15 cellular contexts compared by ENCODE assay signal in genomic region chr6:137808191-137808590, GRCh38. TPM values are rescaled to one million over a fixed set of nuclear protein-coding genes. Genes with fewer than 3 reads are reported as not detected.
DNase-seq lines count a peak whose midpoint lies in the region; ATAC-seq, FAIRE-seq and TF ChIP-seq lines count a peak whose summit lies in the region.
"Had no signal": no experiment of that assay in that cellular context is flagged by ENCODE, and none has a peak within 500 bp of the region (broad histone marks: within the 10 kb centered on the region; RNA-seq: fewer than 3 reads in every experiment).

No MANE protein-coding gene starts in this region.

- H3K9me3 ChIP-seq in transverse colon (no peaks in the 10 kb centered on the region), thyroid gland (no peaks in the 10 kb centered on the region)
- H3K9me3 ChIP-seq: Peyer's patch had no signal

- H3K36me3 ChIP-seq in ACC112 (ENCODE audit: insufficient read depth, low read length) (no peaks in the 10 kb centered on the region), transverse colon (no peaks in the 10 kb centered on the region), thyroid gland (no peaks in the 10 kb centered on the region)
- H3K36me3 ChIP-seq: Peyer's patch had no signal

- H3K27me3 Mint-ChIP-seq in activated T-helper 17 cell treated with anti-CD3 and anti-CD28 coated beads, Interleukin-2, amount 50 U/mL, for 72 hours, result no peaks in the 10 kb centered on the region

- H3K4me3 Mint-ChIP-seq in activated T-helper 17 cell treated with anti-CD3 and anti-CD28 coated beads, Interleukin-2, amount 50 U/mL, for 72 hours, result peak overlapping the region; percentile 26
- H3K4me3 Mint-ChIP-seq: CD14-positive monocyte, nephron had no signal

- no peak overlapping the region for H2AFZ ChIP-seq in ACC112 (ENCODE audit: low read length, unreplicated experiment)

- no peaks in the 10 kb centered on the region for H3K79me2 ChIP-seq in ACC112 (ENCODE audit: control insufficient read depth, insufficient read depth, low read length, unreplicated experiment)

- H3K27ac ChIP-seq in ACC112 (ENCODE audit: low read depth, low read length) (peak overlapping the region; percentile 83), foreskin keratinocyte (peak overlapping the region; percentile 76), transverse colon (no peak overlapping the region), thyroid gland (no peak overlapping the region)
- H3K27ac ChIP-seq: Peyer's patch had no signal

- H3K4me3 ChIP-seq in ACC112 (ENCODE audit: low read depth, low read length) (no peak overlapping the region), transverse colon (no peak overlapping the region), thyroid gland (replicated peaks in 1 of 3) (no peak overlapping the region)
- H3K4me3 ChIP-seq: Peyer's patch had no signal

- no peak for TF ChIP-seq POLR2A in H54 (IDR thresholded peaks at IDR 0.05; ENCODE audit: low read depth, low read length)
- TF ChIP-seq POLR2A in transverse colon (IDR thresholded peaks at IDR 0.05), result no peak
- TF ChIP-seq POLR2A in thyroid gland (IDR thresholded peaks at IDR 0.05), result no peak

- DNase-seq in H54 (ENCODE audit: insufficient read length, low spot score) (peak; percentile 28), foreskin keratinocyte (peak; percentile 95 to 98), OCI-M2 (lab: John Stamatoyannopoulos, UW; ENCODE audit: unreplicated experiment) (no peak), transverse colon (no peak), thyroid gland (no peak)
- no peak for DNase-seq in stimulated activated CD4-positive, alpha-beta T cell treated with anti-CD3 and anti-CD28 coated beads, Interleukin-4, amount 100 ng/mL, for 1 hour
- DNase-seq: activated CD8-positive, alpha-beta memory T cell treated with anti-CD3 and anti-CD28 coated beads, Interleukin-2, amount 50 U/mL, for 4 hours; aorta; kidney; NCI-H2107; Peyer's patch had no signal

- peaks cover 64% of the 10 kb centered on the region for H3K4me1 ChIP-seq in ACC112 (ENCODE audit: control insufficient read depth, insufficient read depth, low read length, unreplicated experiment)
- peaks cover 38% of the 10 kb centered on the region for H3K4me1 ChIP-seq in foreskin keratinocyte
- peaks cover 0 to 31% (median 12%) of the 10 kb centered on the region in 4 donors for H3K4me1 ChIP-seq in transverse colon
- H3K4me1 ChIP-seq in thyroid gland, result no peaks in the 10 kb centered on the region

- no peak for ATAC-seq in activated T-helper 17 cell treated with anti-CD3 and anti-CD28 coated beads, Interleukin-2, amount 50 U/mL, for 72 hours (replicated peaks)
- ATAC-seq in foreskin keratinocyte, result peak; percentile 57

- peak overlapping the region; percentile 91 for H3K27ac Mint-ChIP-seq in activated T-helper 17 cell treated with anti-CD3 and anti-CD28 coated beads, Interleukin-2, amount 50 U/mL, for 72 hours

- H3K4me1 Mint-ChIP-seq in activated T-helper 17 cell treated with anti-CD3 and anti-CD28 coated beads, Interleukin-2, amount 50 U/mL, for 72 hours, result peaks cover 43% of the 10 kb centered on the region

- TF ChIP-seq EP300 in transverse colon (IDR thresholded peaks at IDR 0.05; ENCODE audit: low read depth), result no peak

- H3K27me3 ChIP-seq in ACC112 (ENCODE audit: insufficient read depth, low read length) (no peaks in the 10 kb centered on the region), foreskin keratinocyte (no peaks in the 10 kb centered on the region), transverse colon (no peaks in the 10 kb centered on the region), thyroid gland (no peaks in the 10 kb centered on the region)
- H3K27me3 ChIP-seq: Peyer's patch had no signal

- H3K36me3 Mint-ChIP-seq in activated T-helper 17 cell treated with anti-CD3 and anti-CD28 coated beads, Interleukin-2, amount 50 U/mL, for 72 hours (ENCODE audit: low read depth), result no peaks in the 10 kb centered on the region

- H3K9me3 Mint-ChIP-seq in activated T-helper 17 cell treated with anti-CD3 and anti-CD28 coated beads, Interleukin-2, amount 50 U/mL, for 72 hours, result peaks cover 6% of the 10 kb centered on the region
- H3K9me3 Mint-ChIP-seq: nephron had no signal

- TF ChIP-seq CTCF in foreskin keratinocyte (conservative IDR thresholded peaks at IDR 0.05) (no peak), transverse colon (IDR thresholded peaks at IDR 0.05) (no peak), thyroid gland (IDR thresholded peaks at IDR 0.05) (no peak)

- FAIRE-seq in H54 (lab: Jason Lieb, UNC), result peak; percentile 84
- FAIRE-seq: kidney had no signal

- intact Hi-C loops in transverse colon (cut with DNase I; ENCODE audit: low total_unique reads), result loop anchor here (10.0 kb wide), 1 partner anchor 67 kb away; no protein-coding TSS in a partner anchor
- intact Hi-C loops in thyroid gland (cut with DNase I), result no loop called here

- in situ Hi-C loops in transverse colon (cut with MboI; ENCODE audit: low pct_ligation_motif_present in 1 of 4, low pct_unique_long_range_greater_than_20kb in 1 of 4, low sequenced_read_pairs in 3 of 4), result loop anchor here in 1 of 4 donors (10.0 kb wide), 1 partner anchor 137 kb away; no protein-coding TSS in a partner anchor

RNA-seq across cellular contexts. Expression of gene TNFAIP3, which starts 58.9 kb away (rescaled TPM):
- 100 to 1,000 TPM; 254 to 663 TPM for total RNA-seq in activated T-helper 17 cell treated with anti-CD3 and anti-CD28 coated beads, Interleukin-2, amount 50 U/mL, for 72 hours
- total RNA-seq in foreskin keratinocyte, result 70.7 and 92.9 TPM in 2 replicates
- 24.8 and 27.1 TPM in 2 replicates for polyA plus RNA-seq in foreskin keratinocyte
- total RNA-seq in transverse colon, result 10 to 100 TPM; 21.4 to 46.8 (median 36.3) TPM
- 1 to 10 TPM; 5.9 to 7.8 (median 7.3) TPM for total RNA-seq in thyroid gland

Comparison
In these comparisons a context has a peak if more than half of its experiments do, and no peak if none do; other contexts are left out.
1. H3K27ac ChIP-seq: peak in ACC112 (single experiment) and foreskin keratinocyte (single experiment); none in transverse colon (0 of 4) and thyroid gland (0 of 3).
2. DNase-seq: peak in H54 (single experiment) and foreskin keratinocyte (2 of 2); none in OCI-M2 (single experiment), transverse colon (single experiment), thyroid gland (0 of 2) and stimulated activated CD4-positive, alpha-beta T cell treated with anti-CD3 and anti-CD28 coated beads, Interleukin-4, amount 100 ng/mL, for 1 hour (single experiment).